1 cellular context compared by ENCODE assay signal in the genomic region with DNA sequence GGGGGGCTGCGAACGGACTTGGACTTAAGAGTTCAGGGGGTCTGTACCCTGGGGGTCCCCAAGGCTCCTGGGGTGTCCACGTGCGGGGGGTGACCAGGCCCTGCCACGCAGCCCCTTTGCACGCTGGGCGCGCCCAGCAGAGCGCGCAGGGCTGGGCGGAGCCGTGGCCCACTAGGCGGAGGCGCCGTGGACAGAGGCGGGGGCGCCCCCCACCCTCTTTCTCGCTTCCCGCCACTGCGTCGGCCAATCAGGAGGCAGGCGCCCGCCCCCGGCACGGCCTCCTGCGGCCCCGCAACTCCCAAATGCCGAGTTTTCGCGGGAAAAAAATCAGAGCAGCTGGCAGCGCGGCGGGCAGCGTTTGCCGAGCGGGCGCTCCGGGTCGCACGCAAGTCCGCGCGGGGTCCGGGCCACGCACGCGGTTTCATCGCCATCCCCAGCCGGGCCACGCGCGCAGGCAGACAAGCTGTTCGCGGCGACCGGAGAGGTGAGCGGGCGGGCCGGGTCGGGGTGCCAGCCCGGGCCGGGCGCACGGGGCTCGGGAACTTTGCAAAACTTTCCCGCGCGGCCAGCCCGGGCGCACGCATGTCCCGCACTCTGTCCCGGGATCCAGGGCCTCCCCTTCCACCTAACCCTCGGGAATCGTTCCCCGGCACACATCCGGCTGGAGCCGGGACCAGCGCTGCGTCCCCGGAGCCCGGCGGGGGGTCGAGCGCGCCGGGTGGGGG.
TF ChIP-seq lines count a peak whose summit lies in the region.

UHRF1 (plus strand) TSS at position 330 of the 725 bp plus-strand sequence. CDS start 1,385 bp downstream, outside the sequence.

TF ChIP-seq in HepG2, 621 proteins besides CTCF, POLR2A, EP300 and RAD21 (continued from another document and continues in another):
- peak; percentile 34; the same call in 1 of the 2 replicates for TF ChIP-seq HES4 (CRISPR knock-in tag; IDR thresholded peaks at IDR 0.05; ENCODE audit: borderline replicate concordance)
- 0 out of 2 replicates have a peak, but pooled peaks have one; percentile 11 for TF ChIP-seq ZNF329 (CRISPR knock-in tag; IDR thresholded peaks at IDR 0.05; ENCODE audit: low read depth)
- 0 out of 2 replicates have a peak, but pooled peaks have one; percentile 59 for TF ChIP-seq ZNF543 (CRISPR knock-in tag; IDR thresholded peaks at IDR 0.05)
- no peak for TF ChIP-seq FOXA1 (IDR thresholded peaks at IDR 0.05)
- 0 out of 2 replicates have a peak, but pooled peaks have one; percentile 11 for TF ChIP-seq FOXA1 (CRISPR knock-in tag; IDR thresholded peaks at IDR 0.05)
- TF ChIP-seq YEATS2 (CRISPR knock-in tag; IDR thresholded peaks at IDR 0.05; ENCODE audit: borderline replicate concordance), result 0 out of 2 replicates have a peak, but pooled peaks have one; percentile 36
- peak; percentile 52; the same call in 1 of the 2 replicates for TF ChIP-seq ZNF574 (CRISPR knock-in tag; IDR thresholded peaks at IDR 0.05)
- TF ChIP-seq ZNF446 (CRISPR knock-in tag; IDR thresholded peaks at IDR 0.05), result 0 out of 2 replicates have a peak, but pooled peaks have one; percentile 21
- TF ChIP-seq EEA1 (CRISPR knock-in tag; IDR thresholded peaks at IDR 0.05; ENCODE audit: borderline replicate concordance), result peak; percentile 13; the same call in 1 of the 2 replicates
- TF ChIP-seq IKZF4 (CRISPR knock-in tag; IDR thresholded peaks at IDR 0.05; ENCODE audit: borderline replicate concordance, low read depth, not compliant biosample characterization), result peak; percentile 70
- TF ChIP-seq NFATC3 (CRISPR knock-in tag; IDR thresholded peaks at IDR 0.05), result no peak
- no peak for TF ChIP-seq GATAD1 (CRISPR knock-in tag; IDR thresholded peaks at IDR 0.05)
- TF ChIP-seq ZNF18 (CRISPR knock-in tag; IDR thresholded peaks at IDR 0.05; ENCODE audit: insufficient replicate concordance), result peak; percentile 59
- 0 out of 2 replicates have a peak, but pooled peaks have one; percentile 27 for TF ChIP-seq ZNF264 (CRISPR knock-in tag; IDR thresholded peaks at IDR 0.05)
- 0 out of 2 replicates have a peak, but pooled peaks have one; percentile 17 for TF ChIP-seq ZNF75D (CRISPR knock-in tag; IDR thresholded peaks at IDR 0.05; ENCODE audit: borderline replicate concordance)
- peak; percentile 68; the same call in 1 of the 2 replicates for TF ChIP-seq ZNF510 (CRISPR knock-in tag; IDR thresholded peaks at IDR 0.05; ENCODE audit: low read depth)
- TF ChIP-seq ZNF232 (CRISPR knock-in tag; IDR thresholded peaks at IDR 0.05; ENCODE audit: borderline replicate concordance), result 0 out of 2 replicates have a peak, but pooled peaks have one; percentile 59
- TF ChIP-seq ZFP82 (CRISPR knock-in tag; IDR thresholded peaks at IDR 0.05; ENCODE audit: borderline replicate concordance), result no peak; the same call in 1 of the 2 replicates
- peak; percentile 61; the same call in 1 of the 2 replicates for TF ChIP-seq ZNF709 (CRISPR knock-in tag; IDR thresholded peaks at IDR 0.05)
- TF ChIP-seq, protein P1, sequence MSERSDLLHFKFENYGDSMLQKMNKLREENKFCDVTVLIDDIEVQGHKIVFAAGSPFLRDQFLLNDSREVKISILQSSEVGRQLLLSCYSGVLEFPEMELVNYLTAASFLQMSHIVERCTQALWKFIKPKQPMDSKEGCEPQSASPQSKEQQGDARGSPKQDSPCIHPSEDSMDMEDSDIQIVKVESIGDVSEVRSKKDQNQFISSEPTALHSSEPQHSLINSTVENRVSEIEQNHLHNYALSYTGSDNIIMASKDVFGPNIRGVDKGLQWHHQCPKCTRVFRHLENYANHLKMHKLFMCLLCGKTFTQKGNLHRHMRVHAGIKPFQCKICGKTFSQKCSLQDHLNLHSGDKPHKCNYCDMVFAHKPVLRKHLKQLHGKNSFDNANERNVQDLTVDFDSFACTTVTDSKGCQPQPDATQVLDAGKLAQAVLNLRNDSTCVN (CRISPR knock-in tag; IDR thresholded peaks at IDR 0.05; ENCODE audit: borderline replicate concordance), result no peak
- TF ChIP-seq, protein P2, sequence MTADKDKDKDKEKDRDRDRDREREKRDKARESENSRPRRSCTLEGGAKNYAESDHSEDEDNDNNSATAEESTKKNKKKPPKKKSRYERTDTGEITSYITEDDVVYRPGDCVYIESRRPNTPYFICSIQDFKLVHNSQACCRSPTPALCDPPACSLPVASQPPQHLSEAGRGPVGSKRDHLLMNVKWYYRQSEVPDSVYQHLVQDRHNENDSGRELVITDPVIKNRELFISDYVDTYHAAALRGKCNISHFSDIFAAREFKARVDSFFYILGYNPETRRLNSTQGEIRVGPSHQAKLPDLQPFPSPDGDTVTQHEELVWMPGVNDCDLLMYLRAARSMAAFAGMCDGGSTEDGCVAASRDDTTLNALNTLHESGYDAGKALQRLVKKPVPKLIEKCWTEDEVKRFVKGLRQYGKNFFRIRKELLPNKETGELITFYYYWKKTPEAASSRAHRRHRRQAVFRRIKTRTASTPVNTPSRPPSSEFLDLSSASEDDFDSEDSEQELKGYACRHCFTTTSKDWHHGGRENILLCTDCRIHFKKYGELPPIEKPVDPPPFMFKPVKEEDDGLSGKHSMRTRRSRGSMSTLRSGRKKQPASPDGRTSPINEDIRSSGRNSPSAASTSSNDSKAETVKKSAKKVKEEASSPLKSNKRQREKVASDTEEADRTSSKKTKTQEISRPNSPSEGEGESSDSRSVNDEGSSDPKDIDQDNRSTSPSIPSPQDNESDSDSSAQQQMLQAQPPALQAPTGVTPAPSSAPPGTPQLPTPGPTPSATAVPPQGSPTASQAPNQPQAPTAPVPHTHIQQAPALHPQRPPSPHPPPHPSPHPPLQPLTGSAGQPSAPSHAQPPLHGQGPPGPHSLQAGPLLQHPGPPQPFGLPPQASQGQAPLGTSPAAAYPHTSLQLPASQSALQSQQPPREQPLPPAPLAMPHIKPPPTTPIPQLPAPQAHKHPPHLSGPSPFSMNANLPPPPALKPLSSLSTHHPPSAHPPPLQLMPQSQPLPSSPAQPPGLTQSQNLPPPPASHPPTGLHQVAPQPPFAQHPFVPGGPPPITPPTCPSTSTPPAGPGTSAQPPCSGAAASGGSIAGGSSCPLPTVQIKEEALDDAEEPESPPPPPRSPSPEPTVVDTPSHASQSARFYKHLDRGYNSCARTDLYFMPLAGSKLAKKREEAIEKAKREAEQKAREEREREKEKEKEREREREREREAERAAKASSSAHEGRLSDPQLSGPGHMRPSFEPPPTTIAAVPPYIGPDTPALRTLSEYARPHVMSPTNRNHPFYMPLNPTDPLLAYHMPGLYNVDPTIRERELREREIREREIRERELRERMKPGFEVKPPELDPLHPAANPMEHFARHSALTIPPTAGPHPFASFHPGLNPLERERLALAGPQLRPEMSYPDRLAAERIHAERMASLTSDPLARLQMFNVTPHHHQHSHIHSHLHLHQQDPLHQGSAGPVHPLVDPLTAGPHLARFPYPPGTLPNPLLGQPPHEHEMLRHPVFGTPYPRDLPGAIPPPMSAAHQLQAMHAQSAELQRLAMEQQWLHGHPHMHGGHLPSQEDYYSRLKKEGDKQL (CRISPR knock-in tag; IDR thresholded peaks at IDR 0.05; ENCODE audit: low read depth), result no peak
- TF ChIP-seq GTF3A (CRISPR knock-in tag; conservative IDR thresholded peaks at IDR 0.05), result 0 out of 2 replicates have a peak, but pooled peaks have one; percentile 80
- TF ChIP-seq ZSCAN31 (CRISPR knock-in tag; IDR thresholded peaks at IDR 0.05; ENCODE audit: low read depth), result peak; percentile 70
- peak; percentile 65 for TF ChIP-seq NKX3-1 (CRISPR knock-in tag; IDR thresholded peaks at IDR 0.05)
- peak; percentile 79; the same call in 1 of the 2 replicates for TF ChIP-seq TAF1 (CRISPR knock-in tag; IDR thresholded peaks at IDR 0.05)
- TF ChIP-seq, protein P3, sequence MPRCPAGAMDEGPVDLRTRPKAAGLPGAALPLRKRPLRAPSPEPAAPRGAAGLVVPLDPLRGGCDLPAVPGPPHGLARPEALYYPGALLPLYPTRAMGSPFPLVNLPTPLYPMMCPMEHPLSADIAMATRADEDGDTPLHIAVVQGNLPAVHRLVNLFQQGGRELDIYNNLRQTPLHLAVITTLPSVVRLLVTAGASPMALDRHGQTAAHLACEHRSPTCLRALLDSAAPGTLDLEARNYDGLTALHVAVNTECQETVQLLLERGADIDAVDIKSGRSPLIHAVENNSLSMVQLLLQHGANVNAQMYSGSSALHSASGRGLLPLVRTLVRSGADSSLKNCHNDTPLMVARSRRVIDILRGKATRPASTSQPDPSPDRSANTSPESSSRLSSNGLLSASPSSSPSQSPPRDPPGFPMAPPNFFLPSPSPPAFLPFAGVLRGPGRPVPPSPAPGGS (CRISPR knock-in tag; IDR thresholded peaks at IDR 0.05), result peak; percentile 68; the same call in 1 of the 2 replicates
- no peak for TF ChIP-seq CREB1 (IDR thresholded peaks at IDR 0.05)
- TF ChIP-seq CREB1 (CRISPR knock-in tag; IDR thresholded peaks at IDR 0.05), result no peak
- peak; percentile 47; the same call in 1 of the 2 replicates for TF ChIP-seq KDM5B (CRISPR knock-in tag; IDR thresholded peaks at IDR 0.05; ENCODE audit: borderline replicate concordance)
- TF ChIP-seq NONO (IDR thresholded peaks at IDR 0.05), result no peak
- TF ChIP-seq NONO (CRISPR knock-in tag; conservative IDR thresholded peaks at IDR 0.05), result no peak
- peak; percentile 60; the same call in 1 of the 2 replicates for TF ChIP-seq ZNF431 (CRISPR knock-in tag; IDR thresholded peaks at IDR 0.05; ENCODE audit: borderline replicate concordance, low read depth)
- TF ChIP-seq NFYB (CRISPR knock-in tag; IDR thresholded peaks at IDR 0.05), result peak; percentile 88
- no peak for TF ChIP-seq KDM6A (CRISPR knock-in tag; IDR thresholded peaks at IDR 0.05; ENCODE audit: low read depth)
- TF ChIP-seq ZNF451 (CRISPR knock-in tag; IDR thresholded peaks at IDR 0.05), result peak; percentile 52; the same call in 1 of the 2 replicates
- TF ChIP-seq ZBTB10 (CRISPR knock-in tag; IDR thresholded peaks at IDR 0.05; ENCODE audit: borderline replicate concordance), result peak; percentile 66
- TF ChIP-seq, protein P4, sequence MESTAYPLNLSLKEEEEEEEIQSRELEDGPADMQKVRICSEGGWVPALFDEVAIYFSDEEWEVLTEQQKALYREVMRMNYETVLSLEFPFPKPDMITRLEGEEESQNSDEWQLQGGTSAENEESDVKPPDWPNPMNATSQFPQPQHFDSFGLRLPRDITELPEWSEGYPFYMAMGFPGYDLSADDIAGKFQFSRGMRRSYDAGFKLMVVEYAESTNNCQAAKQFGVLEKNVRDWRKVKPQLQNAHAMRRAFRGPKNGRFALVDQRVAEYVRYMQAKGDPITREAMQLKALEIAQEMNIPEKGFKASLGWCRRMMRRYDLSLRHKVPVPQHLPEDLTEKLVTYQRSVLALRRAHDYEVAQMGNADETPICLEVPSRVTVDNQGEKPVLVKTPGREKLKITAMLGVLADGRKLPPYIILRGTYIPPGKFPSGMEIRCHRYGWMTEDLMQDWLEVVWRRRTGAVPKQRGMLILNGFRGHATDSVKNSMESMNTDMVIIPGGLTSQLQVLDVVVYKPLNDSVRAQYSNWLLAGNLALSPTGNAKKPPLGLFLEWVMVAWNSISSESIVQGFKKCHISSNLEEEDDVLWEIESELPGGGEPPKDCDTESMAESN (CRISPR knock-in tag; conservative IDR thresholded peaks at IDR 0.05), result peak; percentile 57
- peak; percentile 67 for TF ChIP-seq ZFY (CRISPR knock-in tag; IDR thresholded peaks at IDR 0.05)
- TF ChIP-seq ATF5 (CRISPR knock-in tag; IDR thresholded peaks at IDR 0.05; ENCODE audit: low read depth), result no peak
